In genomic region chr2:154143105-154143504, GRCh38 we compare ENCODE assay signal across 19 cellular contexts.
"Had no signal": no experiment of that assay in that cellular context is flagged by ENCODE, and none has a peak within 500 bp of the region (broad histone marks: within the 10 kb centered on the region; RNA-seq: fewer than 3 reads in every experiment).

No MANE protein-coding gene starts in this region.

- H3K4me3 Mint-ChIP-seq: activated CD4-positive, alpha-beta T cell treated with anti-CD3 and anti-CD28 coated beads, Interleukin-2, amount 10 ng/mL, durations not matched to agents 24 days and 14 days; activated CD8-positive, alpha-beta T cell treated with anti-CD3 and anti-CD28 coated beads, Interleukin-2, amount 10 ng/mL, durations not matched to agents 7 days and 5 days; activated naive CD8-positive, alpha-beta T cell; dendritic cell treated with granulocyte-macrophage colony-stimulating factor and Interleukin-4, amounts not matched to agents 40 ng/mL and 50 ng/mL, for 4 days; naive thymus-derived CD4-positive, alpha-beta T cell had no signal

- H3K36me3 ChIP-seq: brain microvascular endothelial cell, neutrophil, transverse colon had no signal

- H3K9me3 ChIP-seq: neutrophil, transverse colon had no signal

- H3K9me3 Mint-ChIP-seq: activated CD4-positive, alpha-beta T cell treated with anti-CD3 and anti-CD28 coated beads, Interleukin-2, amount 10 ng/mL, durations not matched to agents 24 days and 14 days; dendritic cell treated with granulocyte-macrophage colony-stimulating factor and Interleukin-4, amounts not matched to agents 40 ng/mL and 50 ng/mL, for 4 days had no signal

- H3K4me1 Mint-ChIP-seq: activated CD4-positive, alpha-beta T cell treated with anti-CD3 and anti-CD28 coated beads, Interleukin-2, amount 10 ng/mL, durations not matched to agents 24 days and 14 days; naive thymus-derived CD4-positive, alpha-beta T cell had no signal

- H3K27ac ChIP-seq: brain microvascular endothelial cell, neutrophil, transverse colon had no signal

- DNase-seq: activated CD4-positive, alpha-beta T cell treated with anti-CD3 and anti-CD28 coated beads, Interleukin-2, amount 10 ng/mL, durations not matched to agents 24 days and 14 days; activated CD4-positive, CD25-positive, alpha-beta regulatory T cell; activated CD8-positive, alpha-beta T cell treated with anti-CD3 and anti-CD28 coated beads, Interleukin-2, amount 10 ng/mL, durations not matched to agents 7 days and 5 days; activated gamma-delta T cell treated with Interleukin-2 at 50 U/mL for 16 hours; brain microvascular endothelial cell; effector memory CD4-positive, alpha-beta T cell; head of caudate nucleus; naive thymus-derived CD4-positive, alpha-beta T cell; posterior cingulate gyrus; retina; stimulated activated CD4-positive, alpha-beta T cell treated with anti-CD3 and anti-CD28 coated beads, Interleukin-4, amount 100 ng/mL, for 4 hours; stimulated activated CD8-positive, alpha-beta memory T cell treated with anti-CD3 and anti-CD28 coated beads, Interleukin-4, amount 100 ng/mL, for 48 hours; stimulated activated naive CD4-positive, alpha-beta T cell treated with Interleukin-2 at 50 U/mL for 16 hours; substantia nigra; transverse colon had no signal

- H3K27me3 ChIP-seq: brain microvascular endothelial cell, neutrophil, transverse colon had no signal

- H3K36me3 Mint-ChIP-seq: activated naive CD8-positive, alpha-beta T cell; naive thymus-derived CD4-positive, alpha-beta T cell had no signal

- H3K27ac Mint-ChIP-seq: activated CD4-positive, alpha-beta T cell treated with anti-CD3 and anti-CD28 coated beads, Interleukin-2, amount 10 ng/mL, durations not matched to agents 24 days and 14 days; activated CD8-positive, alpha-beta T cell treated with anti-CD3 and anti-CD28 coated beads, Interleukin-2, amount 10 ng/mL, durations not matched to agents 7 days and 5 days; activated naive CD8-positive, alpha-beta T cell; dendritic cell treated with granulocyte-macrophage colony-stimulating factor and Interleukin-4, amounts not matched to agents 40 ng/mL and 50 ng/mL, for 4 days; naive thymus-derived CD4-positive, alpha-beta T cell had no signal

- H3K4me1 ChIP-seq: transverse colon had no signal

- H3K4me3 ChIP-seq: skin epidermis, transverse colon had no signal

- H3K27me3 Mint-ChIP-seq: activated CD4-positive, alpha-beta T cell treated with anti-CD3 and anti-CD28 coated beads, Interleukin-2, amount 10 ng/mL, durations not matched to agents 24 days and 14 days; activated naive CD8-positive, alpha-beta T cell; dendritic cell treated with granulocyte-macrophage colony-stimulating factor and Interleukin-4, amounts not matched to agents 40 ng/mL and 50 ng/mL, for 4 days; naive thymus-derived CD4-positive, alpha-beta T cell had no signal
